ENCODE assay signal across 9 cellular contexts in genomic region chr17:9890124-9890523, GRCh38. TPM values are rescaled to one million over a fixed set of nuclear protein-coding genes. Genes with fewer than 3 reads are reported as not detected.
DNase-seq lines count a peak whose midpoint lies in the region; ATAC-seq and TF ChIP-seq lines count a peak whose summit lies in the region.
"Had no signal": no experiment of that assay in that cellular context is flagged by ENCODE, and none has a peak within 500 bp of the region (broad histone marks: within the 10 kb centered on the region; RNA-seq: fewer than 3 reads in every experiment).

No MANE protein-coding gene starts in this region.

- no peaks in the 10 kb centered on the region for H3K9me1 ChIP-seq in IMR-90 (ENCODE audit: insufficient read depth, low read length)

- no peak overlapping the region for H2AK9ac ChIP-seq in IMR-90 (replicated peaks; ENCODE audit: low read depth, low read length, poor library complexity)

- no peak overlapping the region for H3K4me3 ChIP-seq in IMR-90 (ENCODE audit: insufficient read depth, low read depth, low read length)
- no peak overlapping the region for H3K4me3 ChIP-seq in astrocyte of the cerebellum (ENCODE audit: low read depth, low read length)
- no peak overlapping the region for H3K4me3 ChIP-seq in mucosa of descending colon
- H3K4me3 ChIP-seq: body of pancreas had no signal

- H3K27me3 ChIP-seq in IMR-90 (ENCODE audit: control insufficient read depth, insufficient read depth, low read length): no peaks in the 10 kb centered on the region
- H3K27me3 ChIP-seq: body of pancreas had no signal

- H3K4me2 ChIP-seq in IMR-90 (ENCODE audit: low read depth, low read length): no peak overlapping the region

- H3K14ac ChIP-seq in IMR-90 (replicated peaks; ENCODE audit: low read depth, low read length): no peak overlapping the region

- intact Hi-C loops in IMR-90 (cut with micrococcal nuclease) (no loop called here), mucosa of descending colon (cut with DNase I, micrococcal nuclease) (no loop called here)

- no peak overlapping the region for H2BK5ac ChIP-seq in IMR-90 (ENCODE audit: low read depth, low read length, poor library complexity, severe bottlenecking)

- no peak overlapping the region for H4K5ac ChIP-seq in IMR-90 (ENCODE audit: low read depth, low read length)

- dilution Hi-C loops in IMR-90 (cut with HindIII; ENCODE audit: low sequenced_read_pairs, unreplicated experiment): no loop called here

- ATAC-seq in IMR-90 (ENCODE audit: low read depth) (0 out of 2 replicates have a peak, but pooled peaks have one; percentile 37), mucosa of descending colon (peak; percentile 72), HG02588 (IDR thresholded peaks at IDR 0.05; ENCODE audit: unreplicated experiment) (no peak), GM18517 (IDR thresholded peaks at IDR 0.05; ENCODE audit: unreplicated experiment) (no peak), GM18502 (IDR thresholded peaks at IDR 0.05; ENCODE audit: poor library complexity, unreplicated experiment) (no peak)
- ATAC-seq: body of pancreas had no signal

- no peak overlapping the region for H3K4ac ChIP-seq in IMR-90 (ENCODE audit: low read depth, low read length)

- no peak overlapping the region for H3K23ac ChIP-seq in IMR-90 (ENCODE audit: low read depth, low read length)

- in situ Hi-C loops in IMR-90 (cut with MboI; ENCODE audit: low sequenced_read_pairs) (no loop called here), astrocyte of the cerebellum (cut with HindIII; ENCODE audit: low sequenced_read_pairs) (no loop called here)

- TF ChIP-seq POLR2A in IMR-90 (IDR thresholded peaks at IDR 0.05; ENCODE audit: low read depth, low read length): no peak

- 29% methylated on average over 1 of the region's 2 CpGs; no CpG with 5 or more reads in 1 of the 2 experiments for WGBS in IMR-90 (ENCODE audit: extremely low coverage in 2 of 2, insufficient read length in 1 of 2), 2 experiments

- BruUV-seq in IMR-90 (replicated peaks; lab: Mats Ljungman, UMichigan): no TSS peak

- H2BK15ac ChIP-seq in IMR-90 (ENCODE audit: low read depth, low read length): no peak overlapping the region

- H3K9me3 ChIP-seq in IMR-90 (ENCODE audit: control insufficient read depth, insufficient read depth, low read length) (no peaks in the 10 kb centered on the region), mucosa of descending colon (no peaks in the 10 kb centered on the region)
- H3K9me3 ChIP-seq: body of pancreas had no signal

- no peaks in the 10 kb centered on the region for H3K36me3 ChIP-seq in IMR-90 (ENCODE audit: control insufficient read depth, insufficient read depth, low read length)
- no peaks in the 10 kb centered on the region for H3K36me3 ChIP-seq in mucosa of descending colon (ENCODE audit: low read depth)

- no peaks in the 10 kb centered on the region for H4K20me1 ChIP-seq in IMR-90 (ENCODE audit: insufficient read depth, low read length)

- CTCF ChIA-PET in IMR-90 (lab: Yijun Ruan, JAX): interaction anchor here (0.8 to 1.8 kb wide), 7 partner anchors 9 to 99 kb away, joined by 3 to 6 read pairs (median 4); partner anchors contain the start of genes DHRS7C and RCVRN

- no peaks in the 10 kb centered on the region for H3K79me1 ChIP-seq in IMR-90 (ENCODE audit: low read depth in 1 of 2, low read length in 2 of 2)

- no peak overlapping the region for H3K9ac ChIP-seq in IMR-90 (ENCODE audit: low read depth, low read length)

- TF ChIP-seq CTCF in GM10266 (IDR thresholded peaks at IDR 0.05; ENCODE audit: control insufficient read depth, insufficient read depth, low read depth, missing control alignments) (peak; percentile 59), IMR-90 (conservative IDR thresholded peaks at IDR 0.05; ENCODE audit: low read depth, low read length) (peak; percentile 34; the same call in 1 of the 2 replicates), astrocyte of the cerebellum (IDR thresholded peaks at IDR 0.05; ENCODE audit: low read depth, low read length, missing control alignments) (peak; percentile 59), mucosa of descending colon (IDR thresholded peaks at IDR 0.05) (no peak)

- no peak overlapping the region for H3K18ac ChIP-seq in IMR-90 (ENCODE audit: low read depth, low read length)

- peak; percentile 58 for DNase-seq in GM10266 (ENCODE audit: extremely low spot score)
- DNase-seq in IMR-90: no peak
- DNase-seq in astrocyte of the cerebellum (ENCODE audit: low read depth): no peak
- DNase-seq in mucosa of descending colon: no peak
- no peak for DNase-seq in mesenteric fat pad (ENCODE audit: low spot score)

- peak; percentile 18; the same call in 1 of the 2 replicates for TF ChIP-seq RAD21 in IMR-90 (IDR thresholded peaks at IDR 0.05; ENCODE audit: low read length)

- H2BK20ac ChIP-seq in IMR-90 (ENCODE audit: low read depth, low read length): no peak overlapping the region

- H2AFZ ChIP-seq in IMR-90 (replicated peaks; ENCODE audit: low read length, poor library complexity): no peak overlapping the region

- H4K91ac ChIP-seq in IMR-90 (ENCODE audit: insufficient read depth, low read depth, low read length): no peak overlapping the region

- no peak overlapping the region for H4K8ac ChIP-seq in IMR-90 (ENCODE audit: low read depth in 2 of 2, low read length in 2 of 2)

- no peaks in the 10 kb centered on the region for H3K4me1 ChIP-seq in IMR-90 (ENCODE audit: control insufficient read depth, insufficient read depth, low read length)
- no peaks in the 10 kb centered on the region for H3K4me1 ChIP-seq in mucosa of descending colon (ENCODE audit: low read depth)
- H3K4me1 ChIP-seq: body of pancreas had no signal

- no peak overlapping the region for H3K27ac ChIP-seq in IMR-90 (ENCODE audit: insufficient read depth, low read length)
- H3K27ac ChIP-seq: body of pancreas had no signal

- no peak overlapping the region for H2BK120ac ChIP-seq in IMR-90 (ENCODE audit: low read depth, low read length)

- POLR2A ChIA-PET in IMR-90 (lab: Charles Lee; ENCODE audit: unreplicated experiment): no interaction called here

- no peak overlapping the region for H3K56ac ChIP-seq in IMR-90 (ENCODE audit: extremely low read depth, insufficient read depth, low read length)

- H2AK5ac ChIP-seq in IMR-90 (ENCODE audit: low read depth, low read length): no peak overlapping the region

TF ChIP-seq in IMR-90, 13 proteins besides CTCF, POLR2A, EP300 and RAD21:
- no peak for TF ChIP-seq MAFK (IDR thresholded peaks at IDR 0.05; ENCODE audit: low read depth, low read length)
- no peak for TF ChIP-seq FOS (IDR thresholded peaks at IDR 0.05; ENCODE audit: low read depth, low read length)
- TF ChIP-seq MAZ (IDR thresholded peaks at IDR 0.05; ENCODE audit: borderline replicate concordance, low read depth, low read length): no peak
- TF ChIP-seq SMC3 (IDR thresholded peaks at IDR 0.05; ENCODE audit: low read depth, low read length): peak; percentile 29; the same call in 1 of the 2 replicates
- TF ChIP-seq, protein P1, sequence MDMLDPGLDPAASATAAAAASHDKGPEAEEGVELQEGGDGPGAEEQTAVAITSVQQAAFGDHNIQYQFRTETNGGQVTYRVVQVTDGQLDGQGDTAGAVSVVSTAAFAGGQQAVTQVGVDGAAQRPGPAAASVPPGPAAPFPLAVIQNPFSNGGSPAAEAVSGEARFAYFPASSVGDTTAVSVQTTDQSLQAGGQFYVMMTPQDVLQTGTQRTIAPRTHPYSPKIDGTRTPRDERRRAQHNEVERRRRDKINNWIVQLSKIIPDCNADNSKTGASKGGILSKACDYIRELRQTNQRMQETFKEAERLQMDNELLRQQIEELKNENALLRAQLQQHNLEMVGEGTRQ (IDR thresholded peaks at IDR 0.05; ENCODE audit: low read depth, low read length): no peak
- no peak for TF ChIP-seq NFE2L2 (IDR thresholded peaks at IDR 0.05; ENCODE audit: low read depth, low read length)
- TF ChIP-seq CEBPB (IDR thresholded peaks at IDR 0.05; ENCODE audit: low read depth, low read length): no peak
- TF ChIP-seq, protein P2, sequence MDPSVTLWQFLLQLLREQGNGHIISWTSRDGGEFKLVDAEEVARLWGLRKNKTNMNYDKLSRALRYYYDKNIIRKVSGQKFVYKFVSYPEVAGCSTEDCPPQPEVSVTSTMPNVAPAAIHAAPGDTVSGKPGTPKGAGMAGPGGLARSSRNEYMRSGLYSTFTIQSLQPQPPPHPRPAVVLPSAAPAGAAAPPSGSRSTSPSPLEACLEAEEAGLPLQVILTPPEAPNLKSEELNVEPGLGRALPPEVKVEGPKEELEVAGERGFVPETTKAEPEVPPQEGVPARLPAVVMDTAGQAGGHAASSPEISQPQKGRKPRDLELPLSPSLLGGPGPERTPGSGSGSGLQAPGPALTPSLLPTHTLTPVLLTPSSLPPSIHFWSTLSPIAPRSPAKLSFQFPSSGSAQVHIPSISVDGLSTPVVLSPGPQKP (IDR thresholded peaks at IDR 0.05; ENCODE audit: borderline replicate concordance, low read depth, low read length): no peak

RNA-seq across cellular contexts. Expression of gene RCVRN, which starts 14.9 kb away (rescaled TPM):
- not detected in 2 replicates for total RNA-seq in IMR-90 (2012; rRNA removed)
- not detected in 2 replicates for polyA plus RNA-seq in IMR-90 (2012; rRNA removed)
- polyA plus RNA-seq in IMR-90 (2012; cell fraction: cytosol; rRNA removed): not detected in 2 replicates
- 0.02 and 0.41 TPM in 2 replicates for polyA plus RNA-seq in IMR-90 (2012; cell fraction: nucleus; rRNA removed; ENCODE audit: low replicate concordance)
- under 1 TPM in 2 of 3 donors, not detected in 1; 0.16 to 0.27 TPM for total RNA-seq in mucosa of descending colon
- 0.67 TPM for total RNA-seq in mesenteric fat pad
- total RNA-seq: body of pancreas had no signal

Comparison
In these comparisons a context has a peak if more than half of its experiments do, and no peak if none do; other contexts are left out.
1. ATAC-seq: peak in IMR-90 (single experiment) and mucosa of descending colon (single experiment); none in HG02588 (single experiment), GM18517 (single experiment) and GM18502 (single experiment).